30 cellular contexts compared by ENCODE assay signal in the genomic region with DNA sequence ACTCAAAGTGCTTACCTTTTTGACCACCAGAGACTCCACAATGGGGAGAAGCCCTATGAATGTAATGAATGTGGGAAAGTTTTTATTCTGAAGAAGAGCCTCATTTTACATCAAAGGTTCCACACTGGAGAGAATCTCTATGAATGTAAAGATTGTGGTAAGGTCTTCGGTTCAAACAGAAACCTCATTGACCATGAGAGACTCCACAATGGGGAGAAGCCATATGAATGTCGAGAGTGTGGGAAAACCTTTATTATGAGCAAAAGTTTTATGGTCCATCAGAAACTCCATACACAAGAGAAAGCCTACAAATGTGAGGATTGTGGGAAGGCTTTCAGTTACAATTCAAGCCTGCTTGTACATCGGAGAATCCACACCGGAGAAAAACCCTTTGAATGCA. TPM values are rescaled to one million over a fixed set of nuclear protein-coding genes. Genes with fewer than 3 reads are reported as not detected.
"Had no signal": no experiment of that assay in that cellular context is flagged by ENCODE, and none has a peak within 500 bp of the region (broad histone marks: within the 10 kb centered on the region; RNA-seq: fewer than 3 reads in every experiment).

No MANE protein-coding gene starts in this region.

- DNase-seq: activated CD4-positive, alpha-beta T cell treated with anti-CD3 and anti-CD28 coated beads for 48 hours; activated CD4-positive, alpha-beta T cell treated with anti-CD3 and anti-CD28 coated beads, Interleukin-2, amount 50 U/mL, for 4 hours; activated CD4-positive, CD25-positive, alpha-beta regulatory T cell treated with anti-CD3 and anti-CD28 coated beads, Interleukin-2, amount 50 U/mL, for 72 hours; activated CD8-positive, alpha-beta memory T cell treated with anti-CD3 and anti-CD28 coated beads, Interleukin-2, amount 10 ng/mL, durations not matched to agents 7 days and 5 days; activated effector memory CD4-positive, alpha-beta T cell treated with anti-CD3 and anti-CD28 coated beads, Interleukin-2, amount 50 U/mL, for 16 hours; activated naive CD4-positive, alpha-beta T cell treated with Interleukin-2 at 50 U/mL for 16 hours; activated naive CD8-positive, alpha-beta T cell treated with anti-CD3 and anti-CD28 coated beads, Interleukin-2, amount 50 U/mL, for 24 hours; activated T-cell treated with anti-CD3 and anti-CD28 coated beads, Interleukin-2, amount 50 U/mL, for 24 hours; amygdala; brain microvascular endothelial cell; NCI-H1092 treated with DMSO at 0.1 percent for 48 hours; NCI-H1436; NCI-H1694 treated with DMSO at 0.1 percent for 48 hours; NCI-H2029 treated with DMSO at 0.1 percent for 48 hours; NCI-H345; NCI-H510A; NCI-H526 treated with DMSO at 0.1 percent for 48 hours; NCI-H82; Right ventricle myocardium superior; SW 1271 had no signal

- H3K4me3 ChIP-seq: cardiac muscle cell, SJSA1 had no signal

- H3K4me3 Mint-ChIP-seq: activated CD8-positive, alpha-beta memory T cell treated with anti-CD3 and anti-CD28 coated beads, Interleukin-2, amount 10 ng/mL, durations not matched to agents 7 days and 5 days; activated naive CD8-positive, alpha-beta T cell treated with anti-CD3 and anti-CD28 coated beads, Interleukin-2, amount 50 U/mL, for 24 hours; activated T-cell treated with anti-CD3 and anti-CD28 coated beads, Interleukin-2, amount 50 U/mL, for 24 hours; WTC11 had no signal

- H3K27ac Mint-ChIP-seq: activated CD8-positive, alpha-beta memory T cell treated with anti-CD3 and anti-CD28 coated beads, Interleukin-2, amount 10 ng/mL, durations not matched to agents 7 days and 5 days; activated naive CD4-positive, alpha-beta T cell treated with anti-CD3 and anti-CD28 coated beads, Interleukin-2, amount 50 U/mL, for 72 hours; activated naive CD8-positive, alpha-beta T cell treated with anti-CD3 and anti-CD28 coated beads, Interleukin-2, amount 50 U/mL, for 24 hours; activated T-cell treated with anti-CD3 and anti-CD28 coated beads, Interleukin-2, amount 50 U/mL, for 24 hours; WTC11 had no signal

- H3K4me1 ChIP-seq: SJSA1 had no signal

- H3K27me3 ChIP-seq: brain microvascular endothelial cell, cardiac muscle cell, SJSA1 had no signal

- H3K4me2 ChIP-seq: KMS-11 had no signal

- H3K9ac ChIP-seq: KMS-11 had no signal

- H3K27ac ChIP-seq: brain microvascular endothelial cell, cardiac muscle cell, KMS-11, RWPE1, SJSA1 had no signal

- ATAC-seq: activated CD8-positive, alpha-beta memory T cell treated with anti-CD3 and anti-CD28 coated beads, Interleukin-2, amount 10 ng/mL, durations not matched to agents 7 days and 5 days; activated naive CD8-positive, alpha-beta T cell treated with anti-CD3 and anti-CD28 coated beads, Interleukin-2, amount 50 U/mL, for 24 hours; Panc1; SK-N-SH treated with all-trans-retinoic acid at 6 μM for 48 hours; WTC11 had no signal

- H3K27me3 Mint-ChIP-seq: activated CD8-positive, alpha-beta memory T cell treated with anti-CD3 and anti-CD28 coated beads, Interleukin-2, amount 10 ng/mL, durations not matched to agents 7 days and 5 days; activated T-cell treated with anti-CD3 and anti-CD28 coated beads, Interleukin-2, amount 50 U/mL, for 24 hours had no signal

RNA-seq across cellular contexts. Expression of a gene that starts 58.3 kb away (rescaled TPM):
- total RNA-seq: MCF 10A, OCI-LY7 had no signal
